13 cellular contexts compared by ENCODE assay signal in the genomic region with DNA sequence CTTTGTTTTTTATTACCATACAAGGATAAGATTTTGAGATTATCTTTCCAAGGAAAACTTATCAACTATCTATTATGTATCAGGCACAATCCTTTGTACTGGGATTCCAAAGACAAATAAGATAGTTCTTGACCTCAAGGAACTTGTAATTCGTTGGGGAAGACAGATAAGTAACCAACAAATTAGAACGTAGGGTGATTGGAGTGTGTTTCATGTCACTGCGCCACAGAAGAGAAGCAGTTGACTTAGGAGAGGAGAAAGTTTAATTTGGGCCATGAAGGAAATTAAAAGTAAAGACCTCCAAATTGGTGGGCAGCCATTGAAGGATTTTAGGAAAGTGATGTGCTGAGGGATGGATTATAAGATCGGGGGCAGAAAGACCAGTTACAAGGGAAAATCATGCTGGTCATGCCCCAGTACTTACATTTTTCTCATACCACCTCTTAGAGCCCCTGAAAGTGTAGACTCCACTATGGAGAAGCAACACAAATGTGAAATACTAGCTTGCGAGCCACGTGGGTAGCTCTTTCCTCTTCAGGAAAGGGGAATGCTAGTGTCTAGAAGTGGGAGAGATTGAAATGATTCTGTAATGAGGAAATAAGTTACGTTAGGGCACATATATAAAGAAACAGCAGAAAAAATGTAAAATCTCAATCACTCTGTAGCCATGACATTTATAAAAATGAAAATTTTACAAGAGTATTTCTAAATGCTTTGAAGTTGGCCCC.
DNase-seq lines count a peak whose midpoint lies in the region; ATAC-seq and TF ChIP-seq lines count a peak whose summit lies in the region.
"Had no signal": no experiment of that assay in that cellular context is flagged by ENCODE, and none has a peak within 500 bp of the region (broad histone marks: within the 10 kb centered on the region; RNA-seq: fewer than 3 reads in every experiment).

No MANE protein-coding gene starts in this region.

- no peaks in the 10 kb centered on the region for H3K36me3 ChIP-seq in CD4-positive, CD25-positive, alpha-beta regulatory T cell (ENCODE audit: control insufficient read depth, insufficient read depth, low read length)
- H3K36me3 ChIP-seq in KOPT-K1 (ENCODE audit: insufficient read depth, low read length) (no peaks in the 10 kb centered on the region; the same call in 1 of the 2 replicates), neutrophil (no peaks in the 10 kb centered on the region)

- no peak overlapping the region for H3K4me3 ChIP-seq in CD4-positive, CD25-positive, alpha-beta regulatory T cell (ENCODE audit: low read depth, low read length)
- H3K4me3 ChIP-seq in coronary artery (no peak overlapping the region), neutrophil (ENCODE audit: low read depth in 1 of 2, low read length in 1 of 2) (no peak overlapping the region)
- H3K4me3 ChIP-seq: dorsolateral prefrontal cortex, mucosa of descending colon had no signal

- peaks cover 33 to 39% (median 35%) of the 10 kb centered on the region in 4 donors for H3K4me1 Mint-ChIP-seq in CD4-positive, CD25-positive, alpha-beta regulatory T cell

- no peaks in the 10 kb centered on the region for H3K4me1 ChIP-seq in CD4-positive, CD25-positive, alpha-beta regulatory T cell (ENCODE audit: control insufficient read depth, insufficient read depth, low read length, poor library complexity, severe bottlenecking)
- peaks cover 89 to 92% of the 10 kb centered on the region in 2 experiments for H3K4me1 ChIP-seq in neutrophil (ENCODE audit: control insufficient read depth in 1 of 2, insufficient read depth in 1 of 2, low read depth in 1 of 2, low read length in 1 of 2)

- no peaks in the 10 kb centered on the region for H3K9me3 ChIP-seq in CD4-positive, CD25-positive, alpha-beta regulatory T cell (ENCODE audit: control insufficient read depth in 2 of 2, low read length in 2 of 2)
- no peaks in the 10 kb centered on the region for H3K9me3 ChIP-seq in KOPT-K1 (ENCODE audit: insufficient read depth, low read length, poor library complexity, severe bottlenecking)
- H3K9me3 ChIP-seq in neutrophil: no peaks in the 10 kb centered on the region
- H3K9me3 ChIP-seq: mucosa of descending colon had no signal

- no peak overlapping the region for H3K4me3 Mint-ChIP-seq in CD4-positive, CD25-positive, alpha-beta regulatory T cell

- H3K27me3 ChIP-seq in CD4-positive, CD25-positive, alpha-beta regulatory T cell (ENCODE audit: control insufficient read depth, insufficient read depth, low read length): no peaks in the 10 kb centered on the region
- H3K27me3 ChIP-seq in neutrophil: no peaks in the 10 kb centered on the region
- H3K27me3 ChIP-seq: dorsolateral prefrontal cortex had no signal

- TF ChIP-seq CTCF in coronary artery (IDR thresholded peaks at IDR 0.05): no peak
- no peak for TF ChIP-seq CTCF in neutrophil (IDR thresholded peaks at IDR 0.05)

- H3K27me3 Mint-ChIP-seq in CD4-positive, CD25-positive, alpha-beta regulatory T cell: no peaks in the 10 kb centered on the region

- peaks cover 12% of the 10 kb centered on the region for H3K36me3 Mint-ChIP-seq in CD4-positive, CD25-positive, alpha-beta regulatory T cell

- no peak overlapping the region for H3K27ac ChIP-seq in CD4-positive, CD25-positive, alpha-beta regulatory T cell (ENCODE audit: insufficient read depth, low read length, poor library complexity, severe bottlenecking)
- H3K27ac ChIP-seq in KOPT-K1 (ENCODE audit: low read depth, low read length, poor library complexity, severe bottlenecking) (peak overlapping the region; percentile 97), coronary artery (peak overlapping the region; percentile 66 to 86), neutrophil (peak overlapping the region; percentile 82)
- H3K27ac ChIP-seq: RWPE1 had no signal

- no peaks in the 10 kb centered on the region for H3K9me3 Mint-ChIP-seq in CD4-positive, CD25-positive, alpha-beta regulatory T cell

- ATAC-seq in CD4-positive, CD25-positive, alpha-beta regulatory T cell (ENCODE audit: low read depth in 2 of 2): no peak
- no peak for ATAC-seq in HG02981 (IDR thresholded peaks at IDR 0.05; ENCODE audit: unreplicated experiment)
- ATAC-seq: activated naive CD4-positive, alpha-beta T cell treated with anti-CD3 and anti-CD28 coated beads, Interleukin-2, amount 50 U/mL, for 72 hours; mucosa of descending colon had no signal

- H3K27ac Mint-ChIP-seq in CD4-positive, CD25-positive, alpha-beta regulatory T cell: peak overlapping the region in 2 of 3 donors; percentile 39 to 70

- no peak for DNase-seq in CD4-positive, CD25-positive, alpha-beta regulatory T cell
- DNase-seq in coronary artery (ENCODE audit: low spot score) (no peak), GOT3 (lab: John Stamatoyannopoulos, UW) (no peak), NCI-H82 (lab: John Stamatoyannopoulos, UW) (no peak), mesenteric fat pad (ENCODE audit: low spot score) (no peak)
- DNase-seq: activated CD4-positive, alpha-beta T cell treated with anti-CD3 and anti-CD28 coated beads for 4 hours; dorsolateral prefrontal cortex; mucosa of descending colon had no signal
